Comparison of ENCODE assay signal across 8 cellular contexts in genomic region chr7:22452142-22452763, GRCh38. TPM values are rescaled to one million over a fixed set of nuclear protein-coding genes. Genes with fewer than 3 reads are reported as not detected.
DNase-seq lines count a peak whose midpoint lies in the region; ATAC-seq and TF ChIP-seq lines count a peak whose summit lies in the region.

No MANE protein-coding gene starts in this region.

- peak overlapping the region; percentile 4 for H3K27ac ChIP-seq in KOPT-K1 (ENCODE audit: low read depth, low read length, poor library complexity, severe bottlenecking)
- H3K27ac ChIP-seq in skeletal muscle tissue (ENCODE audit: low read depth, low read length), result no peak overlapping the region

- ATAC-seq in HG02870 (IDR thresholded peaks at IDR 0.05; ENCODE audit: unreplicated experiment), result no peak

- H3K4me3 ChIP-seq in astrocyte of the spinal cord (ENCODE audit: low read depth, low read length), result peak overlapping the region; percentile 22
- peak overlapping the region; percentile 52 for H3K4me3 ChIP-seq in iPS-15b (ENCODE audit: low read depth, low read length)
- peak overlapping the region; percentile 30 to 65 (median 59) for H3K4me3 ChIP-seq in skeletal muscle tissue (ENCODE audit: low read length in 3 of 3)

- H3K36me3 ChIP-seq in KOPT-K1 (ENCODE audit: insufficient read depth, low read length) (no peaks in the 10 kb centered on the region), iPS-15b (ENCODE audit: control insufficient read depth, insufficient read depth, low read length) (no peaks in the 10 kb centered on the region), skeletal muscle tissue (ENCODE audit: control insufficient read depth in 3 of 3, insufficient read depth in 3 of 3, low read length in 3 of 3) (no peaks in the 10 kb centered on the region)

- in situ Hi-C loops in astrocyte of the spinal cord (cut with HindIII; ENCODE audit: low sequenced_read_pairs), result no loop called here

- H3K4me1 ChIP-seq in iPS-15b (ENCODE audit: control insufficient read depth, insufficient read depth, low read length), result peaks cover 7% of the 10 kb centered on the region
- H3K4me1 ChIP-seq in skeletal muscle tissue (ENCODE audit: control insufficient read depth in 3 of 3, insufficient read depth in 3 of 3, low read length in 3 of 3), result peaks cover 2 to 12% (median 7%) of the 10 kb centered on the region in 3 donors

- DNase-seq in EH (ENCODE audit: low read depth) (peak; percentile 32), astrocyte of the spinal cord (ENCODE audit: low read depth, low spot score) (peak; percentile 32), HPDE6-E6E7 (ENCODE audit: extremely low spot score) (no peak), NCI-H187 treated with DMSO at 0.1 percent for 48 hours (lab: John Stamatoyannopoulos, UW) (no peak)

- H3K9me3 ChIP-seq in KOPT-K1 (ENCODE audit: insufficient read depth, low read length, poor library complexity, severe bottlenecking) (no peaks in the 10 kb centered on the region), iPS-15b (ENCODE audit: control insufficient read depth, insufficient read depth, low read length) (no peaks in the 10 kb centered on the region), skeletal muscle tissue (ENCODE audit: control insufficient read depth in 3 of 3, low read length in 3 of 3) (no peaks in the 10 kb centered on the region)

- no peaks in the 10 kb centered on the region for H3K27me3 ChIP-seq in iPS-15b (ENCODE audit: control insufficient read depth, insufficient read depth, low read length)
- no peaks in the 10 kb centered on the region for H3K27me3 ChIP-seq in skeletal muscle tissue (ENCODE audit: control insufficient read depth in 3 of 3, insufficient read depth in 3 of 3, low read length in 3 of 3)

- peak; percentile 90 for TF ChIP-seq CTCF in astrocyte of the spinal cord (IDR thresholded peaks at IDR 0.05; ENCODE audit: low read depth, low read length)

- H3K9ac ChIP-seq in iPS-15b (ENCODE audit: low read depth, low read length) (no peak overlapping the region), skeletal muscle tissue (ENCODE audit: low read depth in 1 of 3, low read length in 3 of 3) (peak overlapping the region in 2 of 3 donors; percentile 5 to 72)

RNA-seq across cellular contexts. Expression of gene STEAP1B, which starts 47.7 kb away (rescaled TPM):
- 4.7 TPM for total RNA-seq in skeletal muscle tissue

Comparison
In these comparisons a context has a peak if more than half of its experiments do, and no peak if none do; other contexts are left out.
1. DNase-seq: peak in EH (single experiment) and astrocyte of the spinal cord (single experiment); none in HPDE6-E6E7 (single experiment) and NCI-H187 treated with DMSO at 0.1 percent for 48 hours (single experiment).
2. Peak in every context shown above with its lines, with median percentiles within 50 percentile points of each other: H3K4me3 ChIP-seq.